In genomic region chr12:98743362-98743953, GRCh38 we compare ENCODE assay signal across 8 cellular contexts.
DNase-seq lines count a peak whose midpoint lies in the region; ATAC-seq and TF ChIP-seq lines count a peak whose summit lies in the region.

No MANE protein-coding gene starts in this region.

- H3K27ac ChIP-seq in C4-2B: no peak overlapping the region

- peak; percentile 47 for DNase-seq in HuH-7.5 (ENCODE audit: low spot score)
- peak; percentile 9 to 19 for DNase-seq in activated CD4-positive, alpha-beta T cell treated with anti-CD3 and anti-CD28 coated beads, Interleukin-2, amount 50 U/mL, for 4 hours
- DNase-seq in kidney epithelial cell (ENCODE audit: low read depth): no peak
- no peak for DNase-seq in cerebellum (ENCODE audit: low spot score)
- no peak for DNase-seq in H4 (ENCODE audit: low spot score)

- H3K27me3 ChIP-seq in kidney epithelial cell (ENCODE audit: control insufficient read depth, insufficient read depth, low read length): peaks cover 5% of the 10 kb centered on the region

- peak; percentile 83 for TF ChIP-seq CTCF in C4-2B (conservative IDR thresholded peaks at IDR 0.05)
- peak; percentile 66 for TF ChIP-seq CTCF in kidney epithelial cell (IDR thresholded peaks at IDR 0.05; ENCODE audit: insufficient read depth, low read length, poor library complexity, severe bottlenecking)

- no peak overlapping the region for H3K4me3 ChIP-seq in kidney epithelial cell (ENCODE audit: low read depth, low read length)

- ATAC-seq in GM19043 (IDR thresholded peaks at IDR 0.05; ENCODE audit: low read depth, unreplicated experiment) (peak; percentile 62), HG03457 (IDR thresholded peaks at IDR 0.05; ENCODE audit: unreplicated experiment) (no peak)

- no peaks in the 10 kb centered on the region for H3K36me3 ChIP-seq in kidney epithelial cell (ENCODE audit: control insufficient read depth, insufficient read depth, low read length)

Comparison
In these comparisons a context has a peak if more than half of its experiments do, and no peak if none do; other contexts are left out.
1. DNase-seq: peak in HuH-7.5 (single experiment) and activated CD4-positive, alpha-beta T cell treated with anti-CD3 and anti-CD28 coated beads, Interleukin-2, amount 50 U/mL, for 4 hours (2 of 2); none in kidney epithelial cell (single experiment), cerebellum (single experiment) and H4 (single experiment).